Comparison of ENCODE assay signal across 35 cellular contexts in the genomic region with DNA sequence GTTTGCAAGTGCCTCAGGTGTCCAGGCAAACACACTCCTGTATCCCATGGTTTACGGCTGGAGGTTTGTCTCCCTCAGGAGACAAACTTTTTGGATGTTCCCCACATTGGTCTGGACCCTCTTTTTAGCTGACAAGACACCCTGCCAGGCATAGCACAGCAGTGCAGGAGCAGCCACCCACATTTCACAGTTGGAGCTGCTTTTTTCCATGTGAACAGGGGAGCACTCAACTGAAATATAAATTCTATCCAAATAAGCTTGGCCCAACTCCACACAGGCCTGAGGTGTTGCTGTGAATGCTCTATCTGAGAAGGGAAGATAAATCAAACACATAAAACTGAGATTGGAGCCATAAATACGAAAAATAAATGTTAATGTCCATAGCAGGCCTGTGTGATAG.
"Had no signal": no experiment of that assay in that cellular context is flagged by ENCODE, and none has a peak within 500 bp of the region (broad histone marks: within the 10 kb centered on the region; RNA-seq: fewer than 3 reads in every experiment).

No MANE protein-coding gene starts in this region.

- H3K27me3 ChIP-seq: MG63 had no signal

- DNase-seq: Kasumi-1, MM.1S, MV-4-11, NCI-H1048, NCI-H1092, NCI-H1092 treated with DMSO at 0.1 percent for 48 hours, NCI-H1105, NCI-H1105 treated with DMSO at 0.1 percent for 48 hours, NCI-H1417, NCI-H1417 treated with DMSO at 0.1 percent for 48 hours, NCI-H1436, NCI-H1436 treated with DMSO at 0.1 percent for 48 hours, NCI-H146, NCI-H1694, NCI-H1694 treated with DMSO at 0.1 percent for 48 hours, NCI-H187, NCI-H187 treated with DMSO at 0.1 percent for 48 hours, NCI-H1930, NCI-H2029, NCI-H2029 treated with DMSO at 0.1 percent for 48 hours, NCI-H2081, NCI-H2081 treated with DMSO at 0.1 percent for 48 hours, NCI-H2107, NCI-H2171, NCI-H2171 treated with DMSO at 0.1 percent for 48 hours, NCI-H2227 treated with DMSO at 0.1 percent for 48 hours, NCI-H226, NCI-H345, NCI-H446, NCI-H446 treated with DMSO at 0.1 percent for 48 hours, NCI-H510A, NCI-H510A treated with DMSO at 0.1 percent for 48 hours, NCI-H524, NCI-H524 treated with DMSO at 0.1 percent for 48 hours had no signal

- H3K9me3 ChIP-seq: MG63 had no signal
